ENCODE assay signal across 1 cellular context in the genomic region with DNA sequence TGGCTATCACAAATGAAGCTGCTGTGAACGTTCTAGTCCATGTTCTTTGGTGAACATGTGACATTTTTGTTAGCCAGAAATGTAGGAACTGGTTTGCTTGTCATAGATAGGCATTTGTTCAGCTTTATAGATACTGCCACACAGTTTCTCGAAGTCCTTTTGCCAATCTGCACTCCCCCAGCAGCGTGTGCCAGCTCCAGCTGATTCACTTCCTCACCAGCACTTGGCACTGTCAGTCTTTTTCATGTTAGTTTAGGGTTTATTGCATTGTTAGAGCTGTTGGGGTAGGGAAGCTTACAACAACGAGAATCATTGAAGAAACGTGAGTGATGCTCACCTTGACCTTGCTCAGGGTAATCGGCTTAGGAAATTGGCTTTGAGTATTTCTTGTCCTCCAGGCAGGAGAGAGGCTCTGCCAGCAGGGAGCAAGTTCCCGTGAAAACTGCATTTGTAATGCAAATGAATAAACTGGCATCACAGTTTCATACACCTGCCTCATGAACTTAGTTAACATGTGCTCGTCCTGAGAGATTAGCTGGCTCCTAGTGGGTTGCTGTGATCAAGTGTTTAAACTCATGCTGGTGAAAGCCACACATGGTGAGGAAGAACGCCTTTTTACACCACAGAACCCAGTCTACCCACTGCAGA.
TF ChIP-seq lines count a peak whose summit lies in the region.

No MANE protein-coding gene starts in this region.

TF ChIP-seq in H1, 55 proteins besides CTCF, POLR2A, EP300 and RAD21 (continued from another document):
- TF ChIP-seq, protein P1, sequence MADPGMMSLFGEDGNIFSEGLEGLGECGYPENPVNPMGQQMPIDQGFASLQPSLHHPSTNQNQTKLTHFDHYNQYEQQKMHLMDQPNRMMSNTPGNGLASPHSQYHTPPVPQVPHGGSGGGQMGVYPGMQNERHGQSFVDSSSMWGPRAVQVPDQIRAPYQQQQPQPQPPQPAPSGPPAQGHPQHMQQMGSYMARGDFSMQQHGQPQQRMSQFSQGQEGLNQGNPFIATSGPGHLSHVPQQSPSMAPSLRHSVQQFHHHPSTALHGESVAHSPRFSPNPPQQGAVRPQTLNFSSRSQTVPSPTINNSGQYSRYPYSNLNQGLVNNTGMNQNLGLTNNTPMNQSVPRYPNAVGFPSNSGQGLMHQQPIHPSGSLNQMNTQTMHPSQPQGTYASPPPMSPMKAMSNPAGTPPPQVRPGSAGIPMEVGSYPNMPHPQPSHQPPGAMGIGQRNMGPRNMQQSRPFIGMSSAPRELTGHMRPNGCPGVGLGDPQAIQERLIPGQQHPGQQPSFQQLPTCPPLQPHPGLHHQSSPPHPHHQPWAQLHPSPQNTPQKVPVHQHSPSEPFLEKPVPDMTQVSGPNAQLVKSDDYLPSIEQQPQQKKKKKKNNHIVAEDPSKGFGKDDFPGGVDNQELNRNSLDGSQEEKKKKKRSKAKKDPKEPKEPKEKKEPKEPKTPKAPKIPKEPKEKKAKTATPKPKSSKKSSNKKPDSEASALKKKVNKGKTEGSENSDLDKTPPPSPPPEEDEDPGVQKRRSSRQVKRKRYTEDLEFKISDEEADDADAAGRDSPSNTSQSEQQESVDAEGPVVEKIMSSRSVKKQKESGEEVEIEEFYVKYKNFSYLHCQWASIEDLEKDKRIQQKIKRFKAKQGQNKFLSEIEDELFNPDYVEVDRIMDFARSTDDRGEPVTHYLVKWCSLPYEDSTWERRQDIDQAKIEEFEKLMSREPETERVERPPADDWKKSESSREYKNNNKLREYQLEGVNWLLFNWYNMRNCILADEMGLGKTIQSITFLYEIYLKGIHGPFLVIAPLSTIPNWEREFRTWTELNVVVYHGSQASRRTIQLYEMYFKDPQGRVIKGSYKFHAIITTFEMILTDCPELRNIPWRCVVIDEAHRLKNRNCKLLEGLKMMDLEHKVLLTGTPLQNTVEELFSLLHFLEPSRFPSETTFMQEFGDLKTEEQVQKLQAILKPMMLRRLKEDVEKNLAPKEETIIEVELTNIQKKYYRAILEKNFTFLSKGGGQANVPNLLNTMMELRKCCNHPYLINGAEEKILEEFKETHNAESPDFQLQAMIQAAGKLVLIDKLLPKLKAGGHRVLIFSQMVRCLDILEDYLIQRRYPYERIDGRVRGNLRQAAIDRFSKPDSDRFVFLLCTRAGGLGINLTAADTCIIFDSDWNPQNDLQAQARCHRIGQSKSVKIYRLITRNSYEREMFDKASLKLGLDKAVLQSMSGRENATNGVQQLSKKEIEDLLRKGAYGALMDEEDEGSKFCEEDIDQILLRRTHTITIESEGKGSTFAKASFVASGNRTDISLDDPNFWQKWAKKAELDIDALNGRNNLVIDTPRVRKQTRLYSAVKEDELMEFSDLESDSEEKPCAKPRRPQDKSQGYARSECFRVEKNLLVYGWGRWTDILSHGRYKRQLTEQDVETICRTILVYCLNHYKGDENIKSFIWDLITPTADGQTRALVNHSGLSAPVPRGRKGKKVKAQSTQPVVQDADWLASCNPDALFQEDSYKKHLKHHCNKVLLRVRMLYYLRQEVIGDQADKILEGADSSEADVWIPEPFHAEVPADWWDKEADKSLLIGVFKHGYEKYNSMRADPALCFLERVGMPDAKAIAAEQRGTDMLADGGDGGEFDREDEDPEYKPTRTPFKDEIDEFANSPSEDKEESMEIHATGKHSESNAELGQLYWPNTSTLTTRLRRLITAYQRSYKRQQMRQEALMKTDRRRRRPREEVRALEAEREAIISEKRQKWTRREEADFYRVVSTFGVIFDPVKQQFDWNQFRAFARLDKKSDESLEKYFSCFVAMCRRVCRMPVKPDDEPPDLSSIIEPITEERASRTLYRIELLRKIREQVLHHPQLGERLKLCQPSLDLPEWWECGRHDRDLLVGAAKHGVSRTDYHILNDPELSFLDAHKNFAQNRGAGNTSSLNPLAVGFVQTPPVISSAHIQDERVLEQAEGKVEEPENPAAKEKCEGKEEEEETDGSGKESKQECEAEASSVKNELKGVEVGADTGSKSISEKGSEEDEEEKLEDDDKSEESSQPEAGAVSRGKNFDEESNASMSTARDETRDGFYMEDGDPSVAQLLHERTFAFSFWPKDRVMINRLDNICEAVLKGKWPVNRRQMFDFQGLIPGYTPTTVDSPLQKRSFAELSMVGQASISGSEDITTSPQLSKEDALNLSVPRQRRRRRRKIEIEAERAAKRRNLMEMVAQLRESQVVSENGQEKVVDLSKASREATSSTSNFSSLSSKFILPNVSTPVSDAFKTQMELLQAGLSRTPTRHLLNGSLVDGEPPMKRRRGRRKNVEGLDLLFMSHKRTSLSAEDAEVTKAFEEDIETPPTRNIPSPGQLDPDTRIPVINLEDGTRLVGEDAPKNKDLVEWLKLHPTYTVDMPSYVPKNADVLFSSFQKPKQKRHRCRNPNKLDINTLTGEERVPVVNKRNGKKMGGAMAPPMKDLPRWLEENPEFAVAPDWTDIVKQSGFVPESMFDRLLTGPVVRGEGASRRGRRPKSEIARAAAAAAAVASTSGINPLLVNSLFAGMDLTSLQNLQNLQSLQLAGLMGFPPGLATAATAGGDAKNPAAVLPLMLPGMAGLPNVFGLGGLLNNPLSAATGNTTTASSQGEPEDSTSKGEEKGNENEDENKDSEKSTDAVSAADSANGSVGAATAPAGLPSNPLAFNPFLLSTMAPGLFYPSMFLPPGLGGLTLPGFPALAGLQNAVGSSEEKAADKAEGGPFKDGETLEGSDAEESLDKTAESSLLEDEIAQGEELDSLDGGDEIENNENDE (IDR thresholded peaks at IDR 0.05; ENCODE audit: insufficient replicate concordance, low read length) = no peak
- TF ChIP-seq PHF8 (conservative IDR thresholded peaks at IDR 0.05; ENCODE audit: low read depth, low read length) (no peak), CHD1 (IDR thresholded peaks at IDR 0.05; ENCODE audit: low read depth, low read length) (no peak), ZNF274 (IDR thresholded peaks at IDR 0.05; ENCODE audit: borderline replicate concordance, extremely low read depth, low read length) (no peak), HDAC2 (IDR thresholded peaks at IDR 0.05; ENCODE audit: borderline replicate concordance in 1 of 2, low read depth in 2 of 2, low read length in 2 of 2) (peak in 1 of 2 experiments; percentile 76; a peak in 1 of 4 replicates), TAF7 (optimal IDR thresholded peaks at IDR 0.05; ENCODE audit: borderline replicate concordance, low read depth, low read length) (no peak), SP2 (IDR thresholded peaks at IDR 0.05; ENCODE audit: low read length) (no peak), CBX5 (IDR thresholded peaks at IDR 0.05; ENCODE audit: low read depth, low read length) (no peak), RNF2 (IDR thresholded peaks at IDR 0.05; ENCODE audit: borderline replicate concordance, low read depth, low read length, missing control alignments, poor library complexity, severe bottlenecking) (no peak), GABPA (IDR thresholded peaks at IDR 0.05; ENCODE audit: borderline replicate concordance, insufficient read depth, low read length) (no peak), SP1 (IDR thresholded peaks at IDR 0.05; ENCODE audit: low read depth, low read length) (no peak), EZH2 (IDR thresholded peaks at IDR 0.05; ENCODE audit: low read depth, low read length, severe bottlenecking) (no peak), POU5F1 (IDR thresholded peaks at IDR 0.05; ENCODE audit: low read depth, low read length) (0 out of 2 replicates have a peak, but pooled peaks have one; percentile 11), CTBP2 (IDR thresholded peaks at IDR 0.05; ENCODE audit: borderline replicate concordance, insufficient read depth, insufficient read length, low read length) (no peak), JUND (IDR thresholded peaks at IDR 0.05; ENCODE audit: low read length) (no peak), YY1 (IDR thresholded peaks at IDR 0.05; ENCODE audit: low read depth, low read length) (no peak), TBP (IDR thresholded peaks at IDR 0.05; ENCODE audit: low read depth, low read length) (no peak), RBBP5 (IDR thresholded peaks at IDR 0.05; ENCODE audit: borderline replicate concordance, low read depth, low read length) (no peak), TEAD4 (IDR thresholded peaks at IDR 0.05; ENCODE audit: low read depth, low read length) (no peak), SAP30 (IDR thresholded peaks at IDR 0.05; ENCODE audit: insufficient read depth, insufficient replicate concordance, low read length) (no peak), TCF12 (IDR thresholded peaks at IDR 0.05; ENCODE audit: low read depth, low read length) (0 out of 2 replicates have a peak, but pooled peaks have one; percentile 64), BRCA1 (IDR thresholded peaks at IDR 0.05; ENCODE audit: low read depth, low read length) (no peak)
- TF ChIP-seq, protein P2, sequence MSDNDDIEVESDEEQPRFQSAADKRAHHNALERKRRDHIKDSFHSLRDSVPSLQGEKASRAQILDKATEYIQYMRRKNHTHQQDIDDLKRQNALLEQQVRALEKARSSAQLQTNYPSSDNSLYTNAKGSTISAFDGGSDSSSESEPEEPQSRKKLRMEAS (IDR thresholded peaks at IDR 0.05) = no peak
- TF ChIP-seq, protein P3, sequence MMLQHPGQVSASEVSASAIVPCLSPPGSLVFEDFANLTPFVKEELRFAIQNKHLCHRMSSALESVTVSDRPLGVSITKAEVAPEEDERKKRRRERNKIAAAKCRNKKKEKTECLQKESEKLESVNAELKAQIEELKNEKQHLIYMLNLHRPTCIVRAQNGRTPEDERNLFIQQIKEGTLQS (IDR thresholded peaks at IDR 0.05; ENCODE audit: insufficient read depth, low read depth, low read length) = no peak
TF ChIP-seq in H1: peak in this region for 4.
